ENCODE assay signal across 8 cellular contexts in genomic region chr7:149771199-149771636, GRCh38. TPM values are rescaled to one million over a fixed set of nuclear protein-coding genes. Genes with fewer than 3 reads are reported as not detected.
DNase-seq lines count a peak whose midpoint lies in the region; ATAC-seq and TF ChIP-seq lines count a peak whose summit lies in the region.

No MANE protein-coding gene starts in this region.

- H3K4me1 ChIP-seq in HUES6 (ENCODE audit: control insufficient read depth, insufficient read depth, low read length) (peaks cover 14% of the 10 kb centered on the region), lower lobe of right lung (peaks cover 26% of the 10 kb centered on the region)

- no peaks in the 10 kb centered on the region for H3K9me3 ChIP-seq in HUES6 (ENCODE audit: control insufficient read depth, insufficient read depth, low read depth, low read length)
- H3K9me3 ChIP-seq in lower lobe of right lung, result no peaks in the 10 kb centered on the region

- no peaks in the 10 kb centered on the region for H3K36me3 Mint-ChIP-seq in activated CD4-positive, alpha-beta T cell treated with anti-CD3 and anti-CD28 coated beads, Interleukin-2, amount 10 ng/mL, durations not matched to agents 7 days and 5 days (ENCODE audit: low read depth)

- H3K36me3 ChIP-seq in HUES6 (ENCODE audit: control insufficient read depth, insufficient read depth, low read length) (no peaks in the 10 kb centered on the region), lower lobe of right lung (peaks cover 23% of the 10 kb centered on the region)

- no peaks in the 10 kb centered on the region for H3K9me3 Mint-ChIP-seq in activated CD4-positive, alpha-beta T cell treated with anti-CD3 and anti-CD28 coated beads, Interleukin-2, amount 10 ng/mL, durations not matched to agents 7 days and 5 days

- peak in 1 of 2 donors; percentile 1 for ATAC-seq in lower lobe of right lung
- ATAC-seq in GM18858 (IDR thresholded peaks at IDR 0.05; ENCODE audit: unreplicated experiment), result no peak

- in situ Hi-C loops in astrocyte of the cerebellum (cut with HindIII; ENCODE audit: low sequenced_read_pairs), result no loop called here

- DNase-seq in activated CD4-positive, alpha-beta T cell treated with anti-CD3 and anti-CD28 coated beads, Interleukin-2, amount 10 ng/mL, durations not matched to agents 7 days and 5 days, result no peak
- DNase-seq in activated CD4-positive, alpha-beta T cell treated with anti-CD3 and anti-CD28 coated beads, Interleukin-2, amount 50 U/mL, for 4 hours, result no peak
- DNase-seq in astrocyte of the cerebellum (ENCODE audit: low read depth) (no peak), lower lobe of right lung (no peak), ureter (ENCODE audit: low spot score) (peak; percentile 55), AG08395 (ENCODE audit: low spot score) (no peak)

- H3K4me3 ChIP-seq in HUES6 (ENCODE audit: low read depth, low read length), result peak overlapping the region; percentile 81
- H3K4me3 ChIP-seq in astrocyte of the cerebellum (ENCODE audit: low read depth, low read length), result peak overlapping the region; percentile 54
- peak overlapping the region; percentile 73 for H3K4me3 ChIP-seq in lower lobe of right lung

- no peak overlapping the region for H3K27ac Mint-ChIP-seq in activated CD4-positive, alpha-beta T cell treated with anti-CD3 and anti-CD28 coated beads, Interleukin-2, amount 10 ng/mL, durations not matched to agents 7 days and 5 days

- H3K27ac ChIP-seq in HUES6 (ENCODE audit: low read depth, low read length) (no peak overlapping the region), lower lobe of right lung (peak overlapping the region; percentile 60)

- H3K27me3 Mint-ChIP-seq in activated CD4-positive, alpha-beta T cell treated with anti-CD3 and anti-CD28 coated beads, Interleukin-2, amount 10 ng/mL, durations not matched to agents 7 days and 5 days, result peaks cover 22% of the 10 kb centered on the region

- H3K4me3 Mint-ChIP-seq in activated CD4-positive, alpha-beta T cell treated with anti-CD3 and anti-CD28 coated beads, Interleukin-2, amount 10 ng/mL, durations not matched to agents 7 days and 5 days, result peak overlapping the region; percentile 65

- POLR2A ChIA-PET in activated CD4-positive, alpha-beta T cell treated with anti-CD3 and anti-CD28 coated beads, Interleukin-2, amount 10 ng/mL, durations not matched to agents 7 days and 5 days (lab: Charles Lee), result no interaction called here

- H3K4me1 Mint-ChIP-seq in activated CD4-positive, alpha-beta T cell treated with anti-CD3 and anti-CD28 coated beads, Interleukin-2, amount 10 ng/mL, durations not matched to agents 7 days and 5 days, result peaks cover 11% of the 10 kb centered on the region

- CTCF ChIA-PET in activated CD4-positive, alpha-beta T cell treated with anti-CD3 and anti-CD28 coated beads, Interleukin-2, amount 10 ng/mL, durations not matched to agents 7 days and 5 days (lab: Charles Lee), result interaction anchor here (1.5 to 1.7 kb wide), 2 partner anchors 67 to 70 kb away, joined by 6 read pairs; partner anchors contain the start of gene ZNF862

- intact Hi-C loops in lower lobe of right lung (cut with DNase I), result no loop called here

- TF ChIP-seq CTCF in astrocyte of the cerebellum (IDR thresholded peaks at IDR 0.05; ENCODE audit: low read depth, low read length, missing control alignments) (no peak), lower lobe of right lung (IDR thresholded peaks at IDR 0.05) (no peak)

- H3K27me3 ChIP-seq in HUES6 (ENCODE audit: control insufficient read depth, insufficient read depth, low read length) (peaks cover 83% of the 10 kb centered on the region), lower lobe of right lung (ENCODE audit: low read depth) (no peaks in the 10 kb centered on the region)

- H3K9ac ChIP-seq in HUES6 (ENCODE audit: low read length), result no peak overlapping the region

RNA-seq across cellular contexts. Expression of gene ZNF467, which starts 2.2 kb away (rescaled TPM):
- total RNA-seq in activated CD4-positive, alpha-beta T cell treated with anti-CD3 and anti-CD28 coated beads, Interleukin-2, amount 10 ng/mL, durations not matched to agents 7 days and 5 days, result under 1 TPM; 0.15 to 0.32 TPM
- total RNA-seq in lower lobe of right lung, result 23.0 TPM
- 9.7 TPM for total RNA-seq in ureter
